Comparison of ENCODE assay signal across 8 cellular contexts in genomic region chr9:135887585-135888050, GRCh38. TPM values are rescaled to one million over a fixed set of nuclear protein-coding genes. Genes with fewer than 3 reads are reported as not detected.
DNase-seq lines count a peak whose midpoint lies in the region; ATAC-seq, FAIRE-seq and TF ChIP-seq lines count a peak whose summit lies in the region.

No MANE protein-coding gene starts in this region.

- H3K36me3 ChIP-seq in OCI-LY3 (replicated peaks; ENCODE audit: low read depth, low read length) = no peaks in the 10 kb centered on the region

- no peak for FAIRE-seq in A549 (lab: Jason Lieb, UNC)

- H3K27ac Mint-ChIP-seq in naive B cell = peak overlapping the region; percentile 53 to 94 (median 90)

- H3K4me3 Mint-ChIP-seq in naive B cell = peak overlapping the region; percentile 54 to 93 (median 88)

- no peak overlapping the region for H3K4me3 ChIP-seq in A549
- peak overlapping the region; percentile 67 for H3K4me3 ChIP-seq in OCI-LY3 (ENCODE audit: low read length)

- peak overlapping the region; percentile 31; the same call in 1 of the 2 replicates for H2AFZ ChIP-seq in OCI-LY3 (ENCODE audit: low read depth, low read length)

- H3K9me3 ChIP-seq in A549 (no peaks in the 10 kb centered on the region), OCI-LY3 (ENCODE audit: insufficient read depth, low read length) (no peaks in the 10 kb centered on the region)

- H3K4me1 ChIP-seq in A549 = peaks cover 21% of the 10 kb centered on the region; the same call in 2 of the 3 replicates
- peaks cover 16% of the 10 kb centered on the region for H3K4me1 ChIP-seq in OCI-LY3 (ENCODE audit: low read length)

- H3K36me3 Mint-ChIP-seq in naive B cell = no peaks in the 10 kb centered on the region

- H3K9me3 Mint-ChIP-seq in naive B cell = no peaks in the 10 kb centered on the region

- TF ChIP-seq EP300 in A549 (IDR thresholded peaks at IDR 0.05) = no peak

- H4K20me1 ChIP-seq in OCI-LY3 (ENCODE audit: insufficient read depth, low read length) = peaks cover 21% of the 10 kb centered on the region

- peak in 1 of 2 experiments; percentile 19; a peak in 2 of 6 replicates for ATAC-seq in A549
- ATAC-seq in GM21367 (IDR thresholded peaks at IDR 0.05; ENCODE audit: unreplicated experiment) = peak; percentile 70
- peak; percentile 96 to 98 for ATAC-seq in naive B cell (ENCODE audit: low read depth in 2 of 2)

- no peak for TF ChIP-seq RAD21 in A549 (conservative IDR thresholded peaks at IDR 0.05 in 1 of 2, IDR thresholded peaks at IDR 0.05 in 1 of 2)

- TF ChIP-seq POLR2A in A549 (IDR thresholded peaks at IDR 0.05; ENCODE audit: low read length) = 0 out of 2 replicates have a peak, but pooled peaks have one; percentile 12

- POLR2A ChIA-PET in A549 (lab: Yijun Ruan, JAX) = no interaction called here

- no peaks in the 10 kb centered on the region for H3K27me3 Mint-ChIP-seq in naive B cell

- H3K79me2 ChIP-seq in OCI-LY3 (ENCODE audit: low read length) = peaks cover 41% of the 10 kb centered on the region

- peak overlapping the region; percentile 31; the same call in 1 of the 2 replicates for H3K9ac ChIP-seq in OCI-LY3 (ENCODE audit: low read length)

- WGBS in A549 (ENCODE audit: missing lambda C conversion rate) = 91% methylated on average over 12 of the region's 12 CpGs

- H3K27ac ChIP-seq in A549 (no peak overlapping the region), OCI-LY3 (ENCODE audit: low read length) (0 out of 2 replicates have a peak overlapping the region, but pooled peaks have one; percentile 8)

- CTCF ChIA-PET in A549 (lab: Yijun Ruan, JAX) = interaction anchor here (1.5 kb wide), 1 partner anchor 91 kb away, joined by 3 read pairs; no protein-coding TSS in a partner anchor

- DNase-seq in A549 (ENCODE audit: low read depth in 1 of 2, low spot score in 1 of 2) (no peak), naive B cell (peak; percentile 59), NCI-H2107 (lab: John Stamatoyannopoulos, UW) (no peak), DMS79 treated with DMSO at 0.1 percent for 48 hours (lab: John Stamatoyannopoulos, UW) (no peak), NK-92 (lab: John Stamatoyannopoulos, UW; ENCODE audit: unreplicated experiment) (no peak)
- DNase-seq in activated gamma-delta T cell treated with anti-CD3 and anti-CD28 coated beads, Interleukin-2, amount 50 U/mL, for 16 hours (ENCODE audit: low read depth) = peak; percentile 38

- H3K4me1 Mint-ChIP-seq in naive B cell = peaks cover 53 to 74% (median 72%) of the 10 kb centered on the region in 3 donors

- H3K4me2 ChIP-seq in A549 (no peak overlapping the region), OCI-LY3 (ENCODE audit: low read length) (peak overlapping the region; percentile 86)

- no peaks in the 10 kb centered on the region for H3K27me3 ChIP-seq in OCI-LY3 (ENCODE audit: low read depth, low read length)

- TF ChIP-seq CTCF in A549 (IDR thresholded peaks at IDR 0.05) (no peak), OCI-LY3 (IDR thresholded peaks at IDR 0.05; ENCODE audit: low read depth, low read length) (no peak)

TF ChIP-seq in A549, 52 proteins besides CTCF, POLR2A, EP300 and RAD21:
- no peak for TF ChIP-seq ZC3H11A (IDR thresholded peaks at IDR 0.05)
- TF ChIP-seq BCL3 (IDR thresholded peaks at IDR 0.05) = no peak
- TF ChIP-seq EHF (CRISPR knock-in tag; IDR thresholded peaks at IDR 0.05) = no peak
- no peak for TF ChIP-seq TP53 (CRISPR knock-in tag; IDR thresholded peaks at IDR 0.05)
- TF ChIP-seq RFX5 (IDR thresholded peaks at IDR 0.05) = no peak
- no peak for TF ChIP-seq REST (IDR thresholded peaks at IDR 0.05)
- TF ChIP-seq CBX2 (IDR thresholded peaks at IDR 0.05; ENCODE audit: borderline replicate concordance, low read depth) = no peak

RNA-seq across cellular contexts. Expression of gene CAMSAP1, which starts 19.7 kb away (rescaled TPM):
- 8.6 and 11.0 TPM in 2 replicates for polyA plus RNA-seq in A549 (2011; rRNA removed)
- 7.1 and 7.8 TPM in 2 replicates for polyA plus RNA-seq in A549 (2012; cell fraction: cytosol; rRNA removed)
- 8.5 and 11.2 TPM in 2 replicates for polyA plus RNA-seq in A549 (2012; cell fraction: nucleus; rRNA removed)
- 14.6 to 16.6 TPM (median 15.0 TPM) in 3 replicates for polyA plus RNA-seq in A549 (2017; fragmentation: RNase III; extraction: RNeasy Plus Mini Kit Qiagen cat#74134 plus additional on column Dnase treatment)
- polyA minus RNA-seq in A549 (2011; rRNA and poly(A)+ RNA removed) = 41.1 and 49.9 TPM in 2 replicates
- polyA plus RNA-seq in naive B cell (ENCODE audit: low read depth in 6 of 6) = 1 to 10 TPM in 4 of 6 donors, under 1 TPM in 1, not detected in 1; 0.95 to 3.5 (median 2.0) TPM

Comparison
In these comparisons a context has a peak if more than half of its experiments do, and no peak if none do; other contexts are left out.
1. DNase-seq: peak in activated gamma-delta T cell treated with anti-CD3 and anti-CD28 coated beads, Interleukin-2, amount 50 U/mL, for 16 hours (single experiment) and naive B cell (single experiment); none in A549 (0 of 2), NCI-H2107 (single experiment), DMS79 treated with DMSO at 0.1 percent for 48 hours (single experiment) and NK-92 (single experiment).